Comparison of ENCODE assay signal across 8 cellular contexts in genomic region chr1:25140073-25140797, GRCh38.
DNase-seq lines count a peak whose midpoint lies in the region; ATAC-seq and TF ChIP-seq lines count a peak whose summit lies in the region.

No MANE protein-coding gene starts in this region.

- no peak overlapping the region for H3K18ac ChIP-seq in mesendoderm (ENCODE audit: low read length)

- no peak overlapping the region for H4K8ac ChIP-seq in mesendoderm (ENCODE audit: low read depth, low read length)

- H3K23ac ChIP-seq in mesendoderm (ENCODE audit: low read length), result peak overlapping the region; percentile 57

- peaks cover 3% of the 10 kb centered on the region for H3K4me1 ChIP-seq in mesendoderm (ENCODE audit: control insufficient read depth, low read depth, low read length)

- H3K27ac ChIP-seq in mesendoderm (ENCODE audit: low read depth, low read length), result no peak overlapping the region

- H4K5ac ChIP-seq in mesendoderm (ENCODE audit: low read length), result no peak overlapping the region

- H3K79me2 ChIP-seq in mesendoderm (ENCODE audit: control insufficient read depth, insufficient read depth, low read length), result no peaks in the 10 kb centered on the region

- H3K56ac ChIP-seq in mesendoderm (ENCODE audit: low read length), result peak overlapping the region; percentile 20

- no peak overlapping the region for H3K9ac ChIP-seq in mesendoderm (ENCODE audit: low read length)

- H2BK15ac ChIP-seq in mesendoderm (replicated peaks; ENCODE audit: low read depth), result no peak overlapping the region

- no peak overlapping the region for H2AK5ac ChIP-seq in mesendoderm (ENCODE audit: low read length)

- WGBS in mesendoderm (ENCODE audit: extremely low coverage, insufficient coverage, low lambda C conversion rate), result no CpG with 5 or more reads among the region's 15 CpGs

- TF ChIP-seq CTCF in HFF-Myc (IDR thresholded peaks at IDR 0.05; ENCODE audit: low read depth, low read length, missing control alignments), result no peak

- peak; percentile 31 for DNase-seq in HFF-Myc (ENCODE audit: extremely low read depth, low read depth)
- peak; percentile 63 to 79 for DNase-seq in NOMO-1 (lab: John Stamatoyannopoulos, UW; ENCODE audit: unreplicated experiment in 2 of 2)
- peak; percentile 69 for DNase-seq in mesendoderm
- no peak for DNase-seq in germinal center (ENCODE audit: low spot score)
- DNase-seq in dermis blood vessel endothelial cell, result no peak
- DNase-seq in NCI-H748 (lab: John Stamatoyannopoulos, UW; ENCODE audit: unreplicated experiment), result no peak
- DNase-seq in RPMI8226, result no peak

- no peaks in the 10 kb centered on the region for H3K79me1 ChIP-seq in mesendoderm (ENCODE audit: low read length)

- H3K27me3 ChIP-seq in mesendoderm (ENCODE audit: insufficient read depth, low read length, poor library complexity), result no peaks in the 10 kb centered on the region

- H3K4me3 ChIP-seq in HFF-Myc (replicated peaks; ENCODE audit: low read depth, low read length) (no peak overlapping the region), mesendoderm (ENCODE audit: low read length) (no peak overlapping the region)

- no peak overlapping the region for H2BK5ac ChIP-seq in mesendoderm (ENCODE audit: low read length)

- no peaks in the 10 kb centered on the region for H3K36me3 ChIP-seq in mesendoderm (ENCODE audit: control insufficient read depth, insufficient read depth, low read length)

- H2BK120ac ChIP-seq in mesendoderm (ENCODE audit: low read depth, low read length), result no peak overlapping the region

- no peak overlapping the region for H3K4ac ChIP-seq in mesendoderm (ENCODE audit: low read depth, low read length)

- H3K4me2 ChIP-seq in mesendoderm (ENCODE audit: low read length), result no peak overlapping the region

- peak; percentile 84 for ATAC-seq in GM18502 (IDR thresholded peaks at IDR 0.05; ENCODE audit: poor library complexity, unreplicated experiment)

Comparison
In these comparisons a context has a peak if more than half of its experiments do, and no peak if none do; other contexts are left out.
1. DNase-seq: peak in HFF-Myc (single experiment), NOMO-1 (2 of 2) and mesendoderm (single experiment); none in germinal center (single experiment), dermis blood vessel endothelial cell (single experiment), NCI-H748 (single experiment) and RPMI8226 (single experiment).